8 cellular contexts compared by ENCODE assay signal in genomic region chr4:78776031-78776728, GRCh38. TPM values are rescaled to one million over a fixed set of nuclear protein-coding genes. Genes with fewer than 3 reads are reported as not detected.
DNase-seq lines count a peak whose midpoint lies in the region; ATAC-seq, FAIRE-seq and TF ChIP-seq lines count a peak whose summit lies in the region.

Gene BMP2K (plus strand): TSS chr4:78776350. CDS start chr4:78776544, 194 bp downstream.

- no peak for TF ChIP-seq CTCF in A549 (IDR thresholded peaks at IDR 0.05)
- TF ChIP-seq CTCF in left lung (IDR thresholded peaks at IDR 0.05), result no peak

- DNase-seq in A549 (ENCODE audit: low read depth in 1 of 2, low spot score in 1 of 2) (peak; percentile 39 to 60), NCI-H2196 (lab: John Stamatoyannopoulos, UW; ENCODE audit: unreplicated experiment) (peak; percentile 43), cortex of kidney (lab: John Stamatoyannopoulos, UW) (peak; percentile 26), left lung (peak; percentile 84 to 96)
- DNase-seq in activated CD4-positive, alpha-beta T cell treated with anti-CD3 and anti-CD28 coated beads for 48 hours, result peak; percentile 78
- DNase-seq in stimulated activated CD4-positive, alpha-beta T cell treated with anti-CD3 and anti-CD28 coated beads, Interleukin-2, amount 100 ng/mL, for 48 hours, result peak; percentile 65 to 70

- TF ChIP-seq POLR2A in A549 (IDR thresholded peaks at IDR 0.05; ENCODE audit: low read length), result peak; percentile 67

- H3K27me3 ChIP-seq in left lung, result no peaks in the 10 kb centered on the region

- H3K4me2 ChIP-seq in A549, result peak within 1 kb of the TSS; percentile 85

- WGBS in A549 (ENCODE audit: missing lambda C conversion rate), result 0% methylated on average over 10 of the region's 100 CpGs

- no peak for TF ChIP-seq EP300 in A549 (IDR thresholded peaks at IDR 0.05)

- TF ChIP-seq RAD21 in A549 (conservative IDR thresholded peaks at IDR 0.05 in 1 of 2, IDR thresholded peaks at IDR 0.05 in 1 of 2), result peak in 1 of 2 experiments; percentile 17; a peak in 2 of 5 replicates

- CTCF ChIA-PET in A549 (lab: Yijun Ruan, JAX), result interaction anchor here (0.6 to 1.3 kb wide), 3 partner anchors 123 to 133 kb away, joined by 3 to 5 read pairs (median 3); no protein-coding TSS in a partner anchor

- intact Hi-C loops in left lung (cut with DNase I), result loop anchor here in 1 of 2 donors (10.0 kb wide), 1 partner anchor 131 kb away; no protein-coding TSS in a partner anchor

- no peak for FAIRE-seq in A549 (lab: Jason Lieb, UNC)

- H3K36me3 ChIP-seq in left lung, result no peaks in the 10 kb centered on the region

- POLR2A ChIA-PET in A549 (lab: Yijun Ruan, JAX), result interaction anchor here (0.6 to 2.2 kb wide), 12 partner anchors 9 to 131 kb away, joined by 3 to 18 read pairs (median 4); no protein-coding TSS in a partner anchor

- H3K27ac ChIP-seq in A549 (peak within 1 kb of the TSS; percentile 96 to 97), left lung (peak within 1 kb of the TSS; percentile 96 to 99)

- H3K4me1 ChIP-seq in A549, result peaks cover 18% of the 10 kb centered on the region; the same call in 2 of the 3 replicates
- H3K4me1 ChIP-seq in left lung, result peaks cover 2 to 52% of the 10 kb centered on the region in 2 donors

- ATAC-seq in A549, result peak; percentile 85 to 93
- ATAC-seq in GM18499 (IDR thresholded peaks at IDR 0.05; ENCODE audit: insufficient read depth, unreplicated experiment), result peak; percentile 30
- peak; percentile 76 for ATAC-seq in HG02885 (IDR thresholded peaks at IDR 0.05; ENCODE audit: poor library complexity, unreplicated experiment)
- ATAC-seq in left lung, result peak; percentile 89

- H3K4me3 ChIP-seq in A549 (peak within 1 kb of the TSS; percentile 64), left lung (peak within 1 kb of the TSS; percentile 60 to 72)

- no peaks in the 10 kb centered on the region for H3K9me3 ChIP-seq in A549
- H3K9me3 ChIP-seq in left lung, result no peaks in the 10 kb centered on the region

TF ChIP-seq in A549, 52 proteins besides CTCF, POLR2A, EP300 and RAD21:
- peak; percentile 42 to 80; a peak in 3 of 5 replicates for TF ChIP-seq JUN (IDR thresholded peaks at IDR 0.05)
- 0 out of 2 replicates have a peak, but pooled peaks have one; percentile 2 for TF ChIP-seq GATA3 (IDR thresholded peaks at IDR 0.05; ENCODE audit: borderline replicate concordance)
- no peak for TF ChIP-seq FOSL2 (IDR thresholded peaks at IDR 0.05)
- TF ChIP-seq FOSL2 (CRISPR knock-in tag; IDR thresholded peaks at IDR 0.05), result no peak

RNA-seq across cellular contexts. Expression of gene BMP2K, which starts in this region (rescaled TPM):
- polyA plus RNA-seq in A549 (2011; rRNA removed) (18.7 and 19.7 TPM in 2 replicates), A549 (2017; fragmentation: RNase III; extraction: RNeasy Plus Mini Kit Qiagen cat#74134 plus additional on column Dnase treatment) (9.9 to 11.1 TPM (median 10.9 TPM) in 3 replicates)
- polyA plus RNA-seq in A549 (2012; cell fraction: cytosol; rRNA removed), result 4.6 and 6.6 TPM in 2 replicates
- 3.4 and 3.8 TPM in 2 replicates for polyA plus RNA-seq in A549 (2012; cell fraction: nucleus; rRNA removed)
- polyA minus RNA-seq in A549 (2011; rRNA and poly(A)+ RNA removed), result 14.2 and 17.8 TPM in 2 replicates
- total RNA-seq in left lung, result 10 to 100 TPM; 46.1 to 67.0 TPM

Comparison
In these comparisons a context has a peak if more than half of its experiments do, and no peak if none do; other contexts are left out.
1. Peak in every context shown above with its lines: DNase-seq, ATAC-seq, H3K4me3 ChIP-seq and H3K27ac ChIP-seq.
2. ATAC-seq: peak in every context shown above with its lines; median percentile 89 in A549; 89 in left lung; 76 in HG02885; 30 in GM18499.
3. DNase-seq: peak in every context shown above with its lines; median percentile 90 in left lung; 78 in activated CD4-positive, alpha-beta T cell treated with anti-CD3 and anti-CD28 coated beads for 48 hours; 68 in stimulated activated CD4-positive, alpha-beta T cell treated with anti-CD3 and anti-CD28 coated beads, Interleukin-2, amount 100 ng/mL, for 48 hours; 50 in A549; 43 in NCI-H2196; 26 in cortex of kidney.